Comparison of ENCODE assay signal across 15 cellular contexts in genomic region chr6:111809264-111809663, GRCh38.
A peak's percentile ranks its signal among the peaks of the same experiment; 100 is the strongest.
DNase-seq lines count a peak whose midpoint lies in the region; ATAC-seq lines count a peak whose summit lies in the region.
"Had no signal": no experiment of that assay in that cellular context is flagged by ENCODE, and none has a peak within 500 bp of the region (broad histone marks: within the 10 kb centered on the region; RNA-seq: fewer than 3 reads in every experiment).

No MANE protein-coding gene starts in this region.

- no peak for DNase-seq in activated naive CD4-positive, alpha-beta T cell (lab: John Stamatoyannopoulos, UW)
- DNase-seq in NCI-H2171 treated with DMSO at 0.1 percent for 48 hours (lab: John Stamatoyannopoulos, UW), result peak; percentile 94
- no peak for DNase-seq in activated naive CD8-positive, alpha-beta T cell treated with anti-CD3 and anti-CD28 coated beads, Interleukin-2, amount 50 U/mL, for 24 hours
- no peak for DNase-seq in Ammon's horn (ENCODE audit: low spot score)
- DNase-seq: activated effector memory CD4-positive, alpha-beta T cell treated with Interleukin-2 at 50 U/mL for 16 hours; AML-193; body of pancreas; NCI-H2107; pancreas; Peyer's patch; stimulated activated CD4-positive, alpha-beta T cell treated with anti-CD3 and anti-CD28 coated beads, Interleukin-4, amount 100 ng/mL, for 1 hour had no signal

- peaks cover 49% of the 10 kb centered on the region for H3K36me3 Mint-ChIP-seq in activated naive CD4-positive, alpha-beta T cell treated with anti-CD3 and anti-CD28 coated beads, Interleukin-2, amount 50 U/mL, for 24 hours
- peaks cover 73% of the 10 kb centered on the region for H3K36me3 Mint-ChIP-seq in activated naive CD8-positive, alpha-beta T cell treated with anti-CD3 and anti-CD28 coated beads, Interleukin-2, amount 50 U/mL, for 24 hours (ENCODE audit: low read depth)

- peaks cover 97% of the 10 kb centered on the region for H3K4me1 Mint-ChIP-seq in activated naive CD4-positive, alpha-beta T cell treated with anti-CD3 and anti-CD28 coated beads, Interleukin-2, amount 50 U/mL, for 24 hours
- H3K4me1 Mint-ChIP-seq in activated naive CD8-positive, alpha-beta T cell treated with anti-CD3 and anti-CD28 coated beads, Interleukin-2, amount 50 U/mL, for 24 hours, result peaks cover 98% of the 10 kb centered on the region

- ATAC-seq in activated naive CD8-positive, alpha-beta T cell treated with anti-CD3 and anti-CD28 coated beads, Interleukin-2, amount 50 U/mL, for 24 hours, result no peak
- ATAC-seq in GM18511 (IDR thresholded peaks at IDR 0.05; ENCODE audit: unreplicated experiment) (no peak), GM21447 (IDR thresholded peaks at IDR 0.05; ENCODE audit: unreplicated experiment) (no peak)
- ATAC-seq: body of pancreas, GM23338, pancreas had no signal

- peak overlapping the region; percentile 32 for H3K4me3 Mint-ChIP-seq in activated naive CD4-positive, alpha-beta T cell treated with anti-CD3 and anti-CD28 coated beads, Interleukin-2, amount 50 U/mL, for 24 hours
- no peak overlapping the region for H3K4me3 Mint-ChIP-seq in activated naive CD8-positive, alpha-beta T cell treated with anti-CD3 and anti-CD28 coated beads, Interleukin-2, amount 50 U/mL, for 24 hours
- H3K4me3 Mint-ChIP-seq: GM23338 had no signal

- H3K27me3 Mint-ChIP-seq in activated naive CD4-positive, alpha-beta T cell treated with anti-CD3 and anti-CD28 coated beads, Interleukin-2, amount 50 U/mL, for 24 hours, result no peaks in the 10 kb centered on the region
- H3K27me3 Mint-ChIP-seq in activated naive CD8-positive, alpha-beta T cell treated with anti-CD3 and anti-CD28 coated beads, Interleukin-2, amount 50 U/mL, for 24 hours, result no peaks in the 10 kb centered on the region

- H3K27ac Mint-ChIP-seq in activated naive CD4-positive, alpha-beta T cell treated with anti-CD3 and anti-CD28 coated beads, Interleukin-2, amount 50 U/mL, for 24 hours, result peak overlapping the region; percentile 88
- peak overlapping the region; percentile 100 for H3K27ac Mint-ChIP-seq in activated naive CD8-positive, alpha-beta T cell treated with anti-CD3 and anti-CD28 coated beads, Interleukin-2, amount 50 U/mL, for 24 hours

- H3K9me3 Mint-ChIP-seq in activated naive CD4-positive, alpha-beta T cell treated with anti-CD3 and anti-CD28 coated beads, Interleukin-2, amount 50 U/mL, for 24 hours, result no peaks in the 10 kb centered on the region
- no peaks in the 10 kb centered on the region for H3K9me3 Mint-ChIP-seq in activated naive CD8-positive, alpha-beta T cell treated with anti-CD3 and anti-CD28 coated beads, Interleukin-2, amount 50 U/mL, for 24 hours
- H3K9me3 Mint-ChIP-seq: GM23338 had no signal
